ENCODE assay signal across 11 cellular contexts in the genomic region with DNA sequence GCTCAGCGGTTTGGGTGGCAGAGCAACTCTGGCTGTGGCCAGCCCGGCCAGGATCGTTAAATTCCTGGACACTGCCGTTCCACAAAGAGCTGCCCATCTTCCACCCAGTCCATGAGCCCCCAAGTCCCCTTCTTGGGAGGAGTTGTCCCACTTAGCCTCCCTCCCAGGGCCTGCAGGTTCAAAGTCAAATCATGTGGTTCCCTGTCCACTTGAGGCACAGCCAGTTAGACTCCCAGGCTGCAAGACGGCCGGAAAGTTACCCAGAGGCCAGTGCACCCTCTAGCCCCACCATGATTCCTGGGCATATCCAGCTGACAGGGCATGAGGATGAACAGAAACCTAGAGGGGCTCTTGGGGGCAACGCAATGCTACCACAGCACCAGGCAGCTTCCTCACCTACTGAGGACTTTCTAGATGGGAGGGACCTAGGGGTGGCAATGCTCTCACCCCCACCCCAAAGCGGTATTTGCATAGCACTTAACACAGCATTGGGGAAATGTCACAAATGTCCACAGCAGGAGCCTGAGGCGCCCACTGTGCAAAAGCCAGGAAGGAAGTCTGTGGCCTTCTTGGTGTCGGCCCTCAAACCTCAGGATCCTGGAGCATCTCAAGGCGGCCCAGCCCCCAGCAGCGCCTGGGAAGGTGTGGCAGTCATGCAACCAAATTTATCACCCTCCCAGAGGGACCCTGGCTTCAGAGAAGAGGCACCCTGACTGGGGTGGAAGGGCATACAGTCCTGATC. TPM values are rescaled to one million over a fixed set of nuclear protein-coding genes. Genes with fewer than 3 reads are reported as not detected.
DNase-seq lines count a peak whose midpoint lies in the region; ATAC-seq, FAIRE-seq and TF ChIP-seq lines count a peak whose summit lies in the region.
"Had no signal": no experiment of that assay in that cellular context is flagged by ENCODE, and none has a peak within 500 bp of the region (broad histone marks: within the 10 kb centered on the region; RNA-seq: fewer than 3 reads in every experiment).

No MANE protein-coding gene starts in this region.

- H3K27ac Mint-ChIP-seq in activated CD4-positive, alpha-beta T cell treated with anti-CD3 and anti-CD28 coated beads, Interleukin-2, amount 10 ng/mL, durations not matched to agents 7 days and 5 days: no peak overlapping the region
- H3K27ac Mint-ChIP-seq in central memory CD8-positive, alpha-beta T cell (ENCODE audit: low read depth): no peak overlapping the region

- H3K27me3 Mint-ChIP-seq in activated CD4-positive, alpha-beta T cell treated with anti-CD3 and anti-CD28 coated beads, Interleukin-2, amount 10 ng/mL, durations not matched to agents 7 days and 5 days: peaks cover 50% of the 10 kb centered on the region
- peaks cover 52% of the 10 kb centered on the region for H3K27me3 Mint-ChIP-seq in central memory CD8-positive, alpha-beta T cell

- peak overlapping the region; percentile 5 for H3K18ac ChIP-seq in neuronal stem cell (ENCODE audit: low read length)

- peak overlapping the region; percentile 60 for H2AK5ac ChIP-seq in neuronal stem cell (ENCODE audit: low read depth, low read length)

- DNase-seq in activated CD4-positive, alpha-beta T cell treated with anti-CD3 and anti-CD28 coated beads, Interleukin-2, amount 10 ng/mL, durations not matched to agents 7 days and 5 days: no peak
- no peak for DNase-seq in activated CD4-positive, alpha-beta T cell treated with anti-CD3 and anti-CD28 coated beads, Interleukin-2, amount 50 U/mL, for 4 hours
- DNase-seq in Kasumi-1 (lab: John Stamatoyannopoulos, UW) (peak; percentile 56 to 62), neuronal stem cell (ENCODE audit: low spot score) (no peak), GM12892 (ENCODE audit: insufficient read length) (no peak), OCI-M1 (lab: John Stamatoyannopoulos, UW) (no peak)
- DNase-seq in central memory CD8-positive, alpha-beta T cell (ENCODE audit: low spot score in 2 of 2): no peak
- DNase-seq in activated CD8-positive, alpha-beta memory T cell treated with anti-CD3 and anti-CD28 coated beads, Interleukin-2, amount 50 U/mL, for 48 hours: no peak
- DNase-seq: activated CD4-positive, CD25-positive, alpha-beta regulatory T cell had no signal

- H4K91ac ChIP-seq in neuronal stem cell (ENCODE audit: low read depth, low read length, poor library complexity): no peak overlapping the region

- H3K4me2 ChIP-seq in neuronal stem cell (ENCODE audit: insufficient read depth, low read length, poor library complexity, severe bottlenecking): no peak overlapping the region

- H3K36me3 Mint-ChIP-seq in activated CD4-positive, alpha-beta T cell treated with anti-CD3 and anti-CD28 coated beads, Interleukin-2, amount 10 ng/mL, durations not matched to agents 7 days and 5 days (ENCODE audit: low read depth): no peaks in the 10 kb centered on the region
- peaks cover 1% of the 10 kb centered on the region for H3K36me3 Mint-ChIP-seq in central memory CD8-positive, alpha-beta T cell (ENCODE audit: insufficient read depth)

- no CpG with 5 or more reads among the region's 12 CpGs for WGBS in neuronal stem cell (ENCODE audit: extremely low coverage in 2 of 2, insufficient read length in 2 of 2, insufficient replicate concordance in 1 of 2), 2 donors

- H3K9me3 Mint-ChIP-seq in activated CD4-positive, alpha-beta T cell treated with anti-CD3 and anti-CD28 coated beads, Interleukin-2, amount 10 ng/mL, durations not matched to agents 7 days and 5 days: no peaks in the 10 kb centered on the region
- no peaks in the 10 kb centered on the region for H3K9me3 Mint-ChIP-seq in central memory CD8-positive, alpha-beta T cell

- peaks cover 2% of the 10 kb centered on the region for H3K79me1 ChIP-seq in neuronal stem cell (ENCODE audit: low read depth, low read length)

- peak overlapping the region; percentile 45 for H2BK15ac ChIP-seq in neuronal stem cell (ENCODE audit: low read length)

- peak overlapping the region; percentile 41 for H3K4me3 Mint-ChIP-seq in activated CD4-positive, alpha-beta T cell treated with anti-CD3 and anti-CD28 coated beads, Interleukin-2, amount 10 ng/mL, durations not matched to agents 7 days and 5 days
- peak overlapping the region; percentile 72 for H3K4me3 Mint-ChIP-seq in central memory CD8-positive, alpha-beta T cell

- no peak for TF ChIP-seq POLR2A in GM12892 (IDR thresholded peaks at IDR 0.05; ENCODE audit: low read depth, low read length)

- no peak overlapping the region for H2AFZ ChIP-seq in neuronal stem cell (ENCODE audit: low read length)

- no peak overlapping the region for H3K4ac ChIP-seq in neuronal stem cell (ENCODE audit: low read length)

- CTCF ChIA-PET in activated CD4-positive, alpha-beta T cell treated with anti-CD3 and anti-CD28 coated beads, Interleukin-2, amount 10 ng/mL, durations not matched to agents 7 days and 5 days (lab: Charles Lee): no interaction called here

- peaks cover 16% of the 10 kb centered on the region for H3K4me1 Mint-ChIP-seq in activated CD4-positive, alpha-beta T cell treated with anti-CD3 and anti-CD28 coated beads, Interleukin-2, amount 10 ng/mL, durations not matched to agents 7 days and 5 days
- H3K4me1 Mint-ChIP-seq in central memory CD8-positive, alpha-beta T cell: no peaks in the 10 kb centered on the region

- no peak overlapping the region for H2BK120ac ChIP-seq in neuronal stem cell (ENCODE audit: low read depth, low read length)

- peaks cover 0 to 27% (median 0%) of the 10 kb centered on the region in 3 experiments for H3K27me3 ChIP-seq in neuronal stem cell (ENCODE audit: control insufficient read depth in 3 of 3, insufficient read depth in 3 of 3, low read depth in 1 of 3, low read length in 3 of 3)
- H3K27me3 ChIP-seq: ascending aorta, vagina had no signal

- H3K27ac ChIP-seq in neuronal stem cell (replicated peaks; ENCODE audit: low read length): no peak overlapping the region
- H3K27ac ChIP-seq: ascending aorta, vagina had no signal

- no peak for FAIRE-seq in GM12892 (lab: Jason Lieb, UNC)

- H2BK12ac ChIP-seq in neuronal stem cell (ENCODE audit: low read length): no peak overlapping the region

- H3K14ac ChIP-seq in neuronal stem cell (ENCODE audit: low read length): no peak overlapping the region

- no peak for ATAC-seq in central memory CD8-positive, alpha-beta T cell (replicated peaks; ENCODE audit: extremely low read depth, poor library complexity, severe bottlenecking)

- H3K9ac ChIP-seq in neuronal stem cell (ENCODE audit: low read depth, low read length, poor library complexity): no peak overlapping the region

- no peaks in the 10 kb centered on the region for H3K9me3 ChIP-seq in neuronal stem cell (replicated peaks in 1 of 2; ENCODE audit: control insufficient read depth in 2 of 2, insufficient read depth in 1 of 2, low read depth in 1 of 2, low read length in 2 of 2)
- H3K9me3 ChIP-seq: ascending aorta, vagina had no signal

- POLR2A ChIA-PET in activated CD4-positive, alpha-beta T cell treated with anti-CD3 and anti-CD28 coated beads, Interleukin-2, amount 10 ng/mL, durations not matched to agents 7 days and 5 days (lab: Charles Lee): no interaction called here

- H4K8ac ChIP-seq in neuronal stem cell (ENCODE audit: low read depth, low read length): no peak overlapping the region

- H3K4me3 ChIP-seq in neuronal stem cell (ENCODE audit: low read length in 2 of 2): no peak overlapping the region

- H3K23ac ChIP-seq in neuronal stem cell (ENCODE audit: low read depth, low read length, poor library complexity): no peak overlapping the region

- no peak overlapping the region for H2BK5ac ChIP-seq in neuronal stem cell (ENCODE audit: low read length)

- peaks cover 7 to 19% of the 10 kb centered on the region in 2 donors for H3K4me1 ChIP-seq in neuronal stem cell (ENCODE audit: control insufficient read depth in 2 of 2, insufficient read depth in 1 of 2, low read depth in 1 of 2, low read length in 2 of 2)

- H3K36me3 ChIP-seq in neuronal stem cell (replicated peaks in 1 of 2; ENCODE audit: control insufficient read depth in 2 of 2, insufficient read depth in 2 of 2, low read length in 2 of 2): peaks cover 0 to 23% of the 10 kb centered on the region in 2 donors
- H3K36me3 ChIP-seq: ascending aorta, vagina had no signal

RNA-seq across cellular contexts. Expression of gene WNT3, which starts 45.4 kb away (rescaled TPM):
- not detected for total RNA-seq in activated CD4-positive, alpha-beta T cell treated with anti-CD3 and anti-CD28 coated beads, Interleukin-2, amount 10 ng/mL, durations not matched to agents 7 days and 5 days
- polyA plus RNA-seq in neuronal stem cell (2013, experiment 1 of 2): 6.1 TPM
- polyA plus RNA-seq in neuronal stem cell (2013, experiment 2 of 2): 6.0 TPM
- polyA plus RNA-seq in GM12892 (2012; ENCODE audit: missing spikeins): not detected
- total RNA-seq: ascending aorta had no signal

Comparison
In these comparisons a context has a peak if more than half of its experiments do, and no peak if none do; other contexts are left out.
1. DNase-seq: peak in Kasumi-1 (2 of 2); none in activated CD4-positive, alpha-beta T cell treated with anti-CD3 and anti-CD28 coated beads, Interleukin-2, amount 10 ng/mL, durations not matched to agents 7 days and 5 days (single experiment), activated CD4-positive, alpha-beta T cell treated with anti-CD3 and anti-CD28 coated beads, Interleukin-2, amount 50 U/mL, for 4 hours (0 of 2), central memory CD8-positive, alpha-beta T cell (0 of 2), neuronal stem cell (single experiment), GM12892 (single experiment), OCI-M1 (single experiment) and activated CD8-positive, alpha-beta memory T cell treated with anti-CD3 and anti-CD28 coated beads, Interleukin-2, amount 50 U/mL, for 48 hours (single experiment).